In the genomic region with DNA sequence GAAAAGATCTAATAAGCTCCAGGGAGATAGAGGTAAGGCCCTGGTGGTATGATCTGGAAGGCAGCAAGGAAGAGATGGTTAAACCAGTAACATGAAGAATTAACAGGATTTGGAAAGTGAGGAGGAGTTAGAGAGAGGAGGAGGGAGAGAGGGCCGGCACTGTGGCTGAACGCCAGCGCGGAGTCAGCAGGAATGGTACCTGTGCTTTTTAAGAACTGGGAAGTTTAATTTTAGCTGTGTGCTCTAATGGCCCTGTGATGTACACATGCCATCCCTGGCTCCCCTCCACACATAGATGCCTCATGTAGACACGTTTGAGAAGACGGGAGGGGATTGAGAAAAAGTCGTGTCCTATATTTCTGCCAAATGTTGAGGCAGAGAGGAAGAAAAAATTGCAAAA, we compare ENCODE assay signal across 26 cellular contexts. TPM values are rescaled to one million over a fixed set of nuclear protein-coding genes. Genes with fewer than 3 reads are reported as not detected.
"Had no signal": no experiment of that assay in that cellular context is flagged by ENCODE, and none has a peak within 500 bp of the region (broad histone marks: within the 10 kb centered on the region; RNA-seq: fewer than 3 reads in every experiment).

No MANE protein-coding gene starts in this region.

- H3K36me3 Mint-ChIP-seq: activated CD4-positive, alpha-beta memory T cell treated with anti-CD3 and anti-CD28 coated beads for 36 hours; activated naive CD8-positive, alpha-beta T cell treated with anti-CD3 and anti-CD28 coated beads, Interleukin-2, amount 10 ng/mL, durations not matched to agents 7 days and 5 days; IgD-negative memory B cell had no signal

- H3K4me3 ChIP-seq: adrenal gland, Peyer's patch had no signal

- H3K4me3 Mint-ChIP-seq: activated CD4-positive, alpha-beta memory T cell treated with anti-CD3 and anti-CD28 coated beads for 36 hours; activated CD4-positive, alpha-beta T cell treated with anti-CD3 and anti-CD28 coated beads, Interleukin-2, amount 10 ng/mL, durations not matched to agents 7 days and 5 days; activated naive CD8-positive, alpha-beta T cell treated with anti-CD3 and anti-CD28 coated beads, Interleukin-2, amount 10 ng/mL, durations not matched to agents 7 days and 5 days; IgD-negative memory B cell; T-helper 17 cell had no signal

- H3K9me3 Mint-ChIP-seq: activated CD4-positive, alpha-beta memory T cell treated with anti-CD3 and anti-CD28 coated beads for 36 hours; activated CD4-positive, alpha-beta T cell treated with anti-CD3 and anti-CD28 coated beads, Interleukin-2, amount 10 ng/mL, durations not matched to agents 7 days and 5 days; activated naive CD8-positive, alpha-beta T cell treated with anti-CD3 and anti-CD28 coated beads, Interleukin-2, amount 10 ng/mL, durations not matched to agents 7 days and 5 days; IgD-negative memory B cell had no signal

- ATAC-seq: T-helper 17 cell had no signal

- H3K9me3 ChIP-seq: adrenal gland, Peyer's patch had no signal

- H3K4me1 ChIP-seq: adrenal gland, Peyer's patch had no signal

- H3K27me3 ChIP-seq: Peyer's patch had no signal

- DNase-seq: activated CD4-positive, alpha-beta memory T cell treated with anti-CD3 and anti-CD28 coated beads for 36 hours; activated CD4-positive, alpha-beta T cell treated with anti-CD3 and anti-CD28 coated beads, Interleukin-2, amount 10 ng/mL, durations not matched to agents 7 days and 5 days; activated CD4-positive, CD25-positive, alpha-beta regulatory T cell; activated CD8-positive, alpha-beta memory T cell treated with anti-CD3 and anti-CD28 coated beads for 24 hours; activated naive CD4-positive, alpha-beta T cell treated with anti-CD3 and anti-CD28 coated beads, Interleukin-2, amount 50 U/mL, for 16 hours; activated naive CD8-positive, alpha-beta T cell treated with anti-CD3 and anti-CD28 coated beads, Interleukin-2, amount 10 ng/mL, durations not matched to agents 7 days and 5 days; activated T-cell treated with anti-CD3 and anti-CD28 coated beads, Interleukin-2, amount 50 U/mL, for 1 hour; adrenal gland; anterior cingulate cortex; caudate nucleus; KG1; NCI-H1092; NCI-H1417; NCI-H1930; NCI-H2171; NCI-H2227 treated with DMSO at 0.1 percent for 48 hours; NCI-H446 treated with DMSO at 0.1 percent for 48 hours; NCI-H524 treated with DMSO at 0.1 percent for 48 hours; NCI-H748 treated with DMSO at 0.1 percent for 48 hours; Peyer's patch; SIG-M5; T-helper 17 cell; T-helper 9 cell had no signal

- H3K27ac Mint-ChIP-seq: activated CD4-positive, alpha-beta memory T cell treated with anti-CD3 and anti-CD28 coated beads for 36 hours; activated CD4-positive, alpha-beta T cell treated with anti-CD3 and anti-CD28 coated beads, Interleukin-2, amount 10 ng/mL, durations not matched to agents 7 days and 5 days; activated naive CD8-positive, alpha-beta T cell treated with anti-CD3 and anti-CD28 coated beads, Interleukin-2, amount 10 ng/mL, durations not matched to agents 7 days and 5 days; IgD-negative memory B cell; T-helper 17 cell had no signal

- H3K36me3 ChIP-seq: adrenal gland, Peyer's patch had no signal

- H3K4me1 Mint-ChIP-seq: activated CD4-positive, alpha-beta T cell treated with anti-CD3 and anti-CD28 coated beads, Interleukin-2, amount 10 ng/mL, durations not matched to agents 7 days and 5 days; activated naive CD8-positive, alpha-beta T cell treated with anti-CD3 and anti-CD28 coated beads, Interleukin-2, amount 10 ng/mL, durations not matched to agents 7 days and 5 days; IgD-negative memory B cell; T-helper 17 cell had no signal

- H3K27ac ChIP-seq: adrenal gland, Peyer's patch had no signal

RNA-seq across cellular contexts. Expression of a gene that starts 13.8 kb away (rescaled TPM):
- total RNA-seq: activated CD4-positive, alpha-beta memory T cell treated with anti-CD3 and anti-CD28 coated beads for 36 hours; activated CD4-positive, alpha-beta T cell treated with anti-CD3 and anti-CD28 coated beads, Interleukin-2, amount 10 ng/mL, durations not matched to agents 7 days and 5 days; activated naive CD8-positive, alpha-beta T cell treated with anti-CD3 and anti-CD28 coated beads, Interleukin-2, amount 10 ng/mL, durations not matched to agents 7 days and 5 days; adrenal gland; LHCN-M2; M059J; T-helper 17 cell had no signal
